In genomic region chr17:56977673-56978395, GRCh38 we compare ENCODE assay signal across 8 cellular contexts. TPM values are rescaled to one million over a fixed set of nuclear protein-coding genes. Genes with fewer than 3 reads are reported as not detected.
A peak's percentile ranks its signal among the peaks of the same experiment; 100 is the strongest.
DNase-seq lines count a peak whose midpoint lies in the region; ATAC-seq lines count a peak whose summit lies in the region.

TSS of gene SCPEP1 (plus strand) at chr17:56978131. CDS start at chr17:56978160, 29 bp downstream.

- peak within 1 kb of the TSS; percentile 75 for H3K4me3 ChIP-seq in BLaER1
- H3K4me3 ChIP-seq in mesenchymal stem cell (ENCODE audit: insufficient read depth in 1 of 2, low read depth in 1 of 2, low read length in 2 of 2), result peak within 1 kb of the TSS; percentile 85 to 86

- H2BK15ac ChIP-seq in mesenchymal stem cell (ENCODE audit: low read depth, poor library complexity, severe bottlenecking), result no peak within 1 kb of the TSS

- no peaks in the 10 kb centered on the region for H4K20me1 ChIP-seq in BLaER1

- no peaks in the 10 kb centered on the region for H3K9me3 Mint-ChIP-seq in effector memory CD8-positive, alpha-beta T cell

- H3K23ac ChIP-seq in mesenchymal stem cell (ENCODE audit: low read length in 2 of 2), result no peak within 1 kb of the TSS

- H3K9ac ChIP-seq in BLaER1 (peak within 1 kb of the TSS; percentile 68), mesenchymal stem cell (ENCODE audit: low read length) (peak within 1 kb of the TSS; percentile 84)

- H3K27me3 ChIP-seq in BLaER1 (no peaks in the 10 kb centered on the region), mesenchymal stem cell (ENCODE audit: control insufficient read depth in 1 of 2, insufficient read depth in 1 of 2, low read length in 2 of 2) (peaks cover 0 to 8% of the 10 kb centered on the region in 2 experiments)

- peak within 1 kb of the TSS in 1 of 2 experiments; percentile 88 for H3K14ac ChIP-seq in mesenchymal stem cell (ENCODE audit: low read length in 2 of 2)

- H2AFZ ChIP-seq in mesenchymal stem cell (ENCODE audit: low read depth, low read length), result peak within 1 kb of the TSS; percentile 93

- peak within 1 kb of the TSS; percentile 57 to 94 for H3K18ac ChIP-seq in mesenchymal stem cell (ENCODE audit: low read depth in 1 of 2, low read length in 2 of 2)

- under 1% methylated on average over 37 of the region's 42 CpGs for WGBS in mesenchymal stem cell

- DNase-seq in NCI-H82 treated with DMSO at 0.1 percent for 48 hours (lab: John Stamatoyannopoulos, UW; ENCODE audit: unreplicated experiment) (peak; percentile 40), mesenchymal stem cell (peak; percentile 83)
- DNase-seq in activated CD8-positive, alpha-beta memory T cell treated with anti-CD3 and anti-CD28 coated beads for 24 hours, result peak; percentile 94
- peak; percentile 65 to 71 (median 71) for DNase-seq in effector memory CD8-positive, alpha-beta T cell
- DNase-seq in stimulated activated CD8-positive, alpha-beta memory T cell treated with anti-CD3 and anti-CD28 coated beads, Interleukin-12 subunit alpha, Interleukin-12 subunit beta, amount 100 ng/mL, for 24 hours (ENCODE audit: extremely low read depth), result peak; percentile 47

- H2BK5ac ChIP-seq in mesenchymal stem cell (ENCODE audit: low read depth, low read length, poor library complexity, severe bottlenecking), result no peak within 1 kb of the TSS

- ATAC-seq in GM19351 (IDR thresholded peaks at IDR 0.05; ENCODE audit: unreplicated experiment) (peak; percentile 71), HG03565 (IDR thresholded peaks at IDR 0.05; ENCODE audit: unreplicated experiment) (peak; percentile 47)
- ATAC-seq in effector memory CD8-positive, alpha-beta T cell (replicated peaks), result peak; percentile 97

- peak within 1 kb of the TSS in 1 of 2 experiments; percentile 13 for H2BK12ac ChIP-seq in mesenchymal stem cell (ENCODE audit: low read length in 2 of 2)

- peaks cover 10 to 23% of the 10 kb centered on the region in 2 donors for H3K4me1 Mint-ChIP-seq in effector memory CD8-positive, alpha-beta T cell (ENCODE audit: low read depth in 2 of 2)

- H3K27ac Mint-ChIP-seq in effector memory CD8-positive, alpha-beta T cell, result peak within 1 kb of the TSS; percentile 89 to 92

- H3K9me3 ChIP-seq in BLaER1, result peaks cover 7% of the 10 kb centered on the region
- H3K9me3 ChIP-seq in mesenchymal stem cell (ENCODE audit: control insufficient read depth, low read length), result no peaks in the 10 kb centered on the region

- H3K4ac ChIP-seq in mesenchymal stem cell (ENCODE audit: low read depth in 1 of 2, low read length in 2 of 2), result peak within 1 kb of the TSS in 1 of 2 experiments; percentile 63

- H3K27me3 Mint-ChIP-seq in effector memory CD8-positive, alpha-beta T cell, result peaks cover 6 to 11% of the 10 kb centered on the region in 2 donors

- H2BK120ac ChIP-seq in mesenchymal stem cell (ENCODE audit: low read depth, low read length), result no peak within 1 kb of the TSS

- H4K8ac ChIP-seq in mesenchymal stem cell (ENCODE audit: low read length), result peak within 1 kb of the TSS; percentile 89

- H3K4me2 ChIP-seq in BLaER1 (peak within 1 kb of the TSS; percentile 84), mesenchymal stem cell (ENCODE audit: low read length, poor library complexity, severe bottlenecking) (peak within 1 kb of the TSS; percentile 95)

- H3K79me1 ChIP-seq in mesenchymal stem cell (replicated peaks; ENCODE audit: low read length, poor library complexity, severe bottlenecking), result peaks cover 5% of the 10 kb centered on the region

- no peak within 1 kb of the TSS for H2AK5ac ChIP-seq in mesenchymal stem cell (ENCODE audit: low read length, severe bottlenecking)

- peaks cover 11% of the 10 kb centered on the region for H3K36me3 ChIP-seq in BLaER1
- peaks cover 0 to 15% of the 10 kb centered on the region in 2 experiments for H3K36me3 ChIP-seq in mesenchymal stem cell (ENCODE audit: control insufficient read depth in 1 of 2, insufficient read depth in 2 of 2, low read depth in 1 of 2, low read length in 2 of 2)

- peaks cover 7% of the 10 kb centered on the region for H3K36me3 Mint-ChIP-seq in effector memory CD8-positive, alpha-beta T cell (ENCODE audit: insufficient read depth)

- H3K4me3 Mint-ChIP-seq in effector memory CD8-positive, alpha-beta T cell, result peak within 1 kb of the TSS; percentile 88 to 93

- H3K4me1 ChIP-seq in BLaER1, result peaks cover 55% of the 10 kb centered on the region
- H3K4me1 ChIP-seq in mesenchymal stem cell (ENCODE audit: control insufficient read depth, insufficient read depth, low read depth, low read length), result peaks cover 2% of the 10 kb centered on the region

- H4K91ac ChIP-seq in mesenchymal stem cell (ENCODE audit: low read length), result no peak within 1 kb of the TSS

- H3K27ac ChIP-seq in BLaER1, result peak within 1 kb of the TSS; percentile 35
- no peak within 1 kb of the TSS for H3K27ac ChIP-seq in mesenchymal stem cell (ENCODE audit: low read length, poor library complexity, severe bottlenecking)

RNA-seq across cellular contexts. Expression of gene SCPEP1, which starts in this region (rescaled TPM):
- polyA plus RNA-seq in mesenchymal stem cell (2013, experiment 1 of 2), result 73.5 TPM
- 73.3 TPM for polyA plus RNA-seq in mesenchymal stem cell (2013, experiment 2 of 2)

Comparison
In these comparisons a context has a peak if more than half of its experiments do, and no peak if none do; other contexts are left out.
1. ATAC-seq: peak in every context shown above with its lines; median percentile 97 in effector memory CD8-positive, alpha-beta T cell; 71 in GM19351; 47 in HG03565.
2. DNase-seq: peak in every context shown above with its lines; median percentile 94 in activated CD8-positive, alpha-beta memory T cell treated with anti-CD3 and anti-CD28 coated beads for 24 hours; 83 in mesenchymal stem cell; 71 in effector memory CD8-positive, alpha-beta T cell; 47 in stimulated activated CD8-positive, alpha-beta memory T cell treated with anti-CD3 and anti-CD28 coated beads, Interleukin-12 subunit alpha, Interleukin-12 subunit beta, amount 100 ng/mL, for 24 hours; 40 in NCI-H82 treated with DMSO at 0.1 percent for 48 hours.